Comparison of ENCODE assay signal across 18 cellular contexts in the genomic region with DNA sequence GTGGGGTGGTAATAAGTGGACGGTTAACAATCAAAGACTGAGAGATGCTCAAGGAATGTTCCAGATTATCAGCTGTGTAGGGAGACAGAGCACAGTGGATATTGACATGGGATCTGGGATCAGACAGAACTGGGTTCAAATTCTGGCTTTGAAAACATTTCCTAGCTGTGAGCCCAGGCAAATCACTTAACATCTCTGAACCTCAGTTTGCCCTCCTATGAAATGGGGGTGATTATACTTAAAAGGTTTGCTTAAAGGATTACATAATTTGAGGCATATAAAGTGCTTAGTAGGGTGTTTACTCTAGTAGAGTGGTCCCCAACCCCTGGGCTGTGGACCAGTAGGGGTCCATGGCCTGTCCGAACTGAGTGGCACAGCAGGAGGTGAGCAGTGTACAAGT.
"Had no signal": no experiment of that assay in that cellular context is flagged by ENCODE, and none has a peak within 500 bp of the region (broad histone marks: within the 10 kb centered on the region; RNA-seq: fewer than 3 reads in every experiment).

No MANE protein-coding gene starts in this region.

- H3K27me3 ChIP-seq: tibial nerve, uterus had no signal

- H3K4me3 Mint-ChIP-seq: natural killer cell; stimulated activated naive B cell treated with anti-CD40 and anti-IgM and Interleukin-4, amounts not matched to agents 10 μg/mL and 1 μg/mL and 100 μg/mL, for 72 hours had no signal

- FAIRE-seq: kidney had no signal

- DNase-seq: activated effector memory CD4-positive, alpha-beta T cell treated with anti-CD3 and anti-CD28 coated beads, Interleukin-2, amount 50 U/mL, for 16 hours; aorta; cerebellar nuclear complex; effector CD8-positive, alpha-beta T cell; foreskin fibroblast; glutamatergic neuron; hypothalamus; kidney; left lung; mammary epithelial cell; natural killer cell; posterior cingulate gyrus; retina; stimulated activated CD4-positive, alpha-beta T cell treated with anti-CD3 and anti-CD28 coated beads, Interleukin-2, amount 100 ng/mL, for 48 hours; stimulated activated naive B cell treated with anti-CD40 and anti-IgM and Interleukin-4, amounts not matched to agents 10 μg/mL and 1 μg/mL and 100 μg/mL, for 72 hours; substantia nigra; uterus had no signal

- ATAC-seq: left lung; stimulated activated naive B cell treated with anti-CD40 and anti-IgM and Interleukin-4, amounts not matched to agents 10 μg/mL and 1 μg/mL and 100 μg/mL, for 72 hours had no signal

- H3K9me3 Mint-ChIP-seq: natural killer cell had no signal

- H3K9me3 ChIP-seq: left lung, tibial nerve, uterus had no signal

- H3K36me3 ChIP-seq: left lung, tibial nerve, uterus had no signal

- H3K4me1 ChIP-seq: tibial nerve, uterus had no signal

- H3K4me3 ChIP-seq: left lung, tibial nerve, uterus had no signal

- H3K27ac Mint-ChIP-seq: stimulated activated naive B cell treated with anti-CD40 and anti-IgM and Interleukin-4, amounts not matched to agents 10 μg/mL and 1 μg/mL and 100 μg/mL, for 72 hours had no signal

- H3K27ac ChIP-seq: left lung, tibial nerve, uterus had no signal

- H3K36me3 Mint-ChIP-seq: natural killer cell; stimulated activated naive B cell treated with anti-CD40 and anti-IgM and Interleukin-4, amounts not matched to agents 10 μg/mL and 1 μg/mL and 100 μg/mL, for 72 hours had no signal
